1 cellular context compared by ENCODE assay signal in the genomic region with DNA sequence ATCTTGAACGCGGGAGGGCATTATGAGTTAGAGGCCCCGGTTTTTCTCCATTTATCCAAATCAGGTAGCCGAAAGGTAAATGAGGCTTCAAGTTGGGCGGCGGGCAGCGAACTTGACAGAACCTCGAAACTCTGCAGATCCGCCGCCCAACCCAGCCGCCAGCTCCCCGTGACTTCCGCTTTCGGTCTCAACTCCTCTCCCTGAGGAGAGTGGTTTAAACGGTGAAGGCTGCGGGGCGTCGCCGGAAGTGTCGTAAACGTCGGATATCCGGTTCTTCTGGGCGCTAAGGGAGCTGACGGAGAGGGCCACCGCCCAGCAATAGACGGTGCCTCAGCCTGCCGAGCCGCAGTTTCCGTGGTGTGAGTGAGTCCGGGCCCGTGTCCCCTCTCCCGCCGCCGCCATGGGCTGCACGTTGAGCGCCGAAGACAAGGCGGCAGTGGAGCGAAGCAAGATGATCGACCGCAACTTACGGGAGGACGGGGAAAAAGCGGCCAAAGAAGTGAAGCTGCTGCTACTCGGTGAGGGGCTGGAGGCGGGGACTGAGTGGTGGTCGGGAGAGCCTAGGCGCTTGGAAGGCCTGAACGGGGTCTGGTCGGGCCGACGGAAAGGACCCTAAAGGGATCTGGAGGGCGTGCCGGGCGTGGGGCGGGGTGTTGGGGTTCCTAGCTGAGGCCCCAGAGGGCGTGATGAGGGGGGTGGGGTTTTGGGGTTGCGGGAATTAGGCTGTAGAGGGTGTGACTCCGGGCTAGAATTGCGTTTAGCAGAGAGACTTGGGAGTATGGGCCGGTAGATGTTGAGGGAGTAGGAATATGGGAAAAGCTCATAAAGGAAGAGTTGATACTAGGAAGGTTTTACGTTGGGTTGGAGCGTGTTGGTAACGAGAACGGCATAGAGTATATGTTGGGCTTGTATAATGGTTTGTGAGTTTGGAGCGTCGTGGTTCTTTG.
TF ChIP-seq lines count a peak whose summit lies in the region.

A gene (plus strand): TSS at position 295 of the 947 bp plus-strand sequence. CDS start 106 bp downstream, at position 401.

TF ChIP-seq in K562, 482 proteins besides CTCF, POLR2A, EP300 and RAD21 (continued from another document):
- TF ChIP-seq, protein P1, sequence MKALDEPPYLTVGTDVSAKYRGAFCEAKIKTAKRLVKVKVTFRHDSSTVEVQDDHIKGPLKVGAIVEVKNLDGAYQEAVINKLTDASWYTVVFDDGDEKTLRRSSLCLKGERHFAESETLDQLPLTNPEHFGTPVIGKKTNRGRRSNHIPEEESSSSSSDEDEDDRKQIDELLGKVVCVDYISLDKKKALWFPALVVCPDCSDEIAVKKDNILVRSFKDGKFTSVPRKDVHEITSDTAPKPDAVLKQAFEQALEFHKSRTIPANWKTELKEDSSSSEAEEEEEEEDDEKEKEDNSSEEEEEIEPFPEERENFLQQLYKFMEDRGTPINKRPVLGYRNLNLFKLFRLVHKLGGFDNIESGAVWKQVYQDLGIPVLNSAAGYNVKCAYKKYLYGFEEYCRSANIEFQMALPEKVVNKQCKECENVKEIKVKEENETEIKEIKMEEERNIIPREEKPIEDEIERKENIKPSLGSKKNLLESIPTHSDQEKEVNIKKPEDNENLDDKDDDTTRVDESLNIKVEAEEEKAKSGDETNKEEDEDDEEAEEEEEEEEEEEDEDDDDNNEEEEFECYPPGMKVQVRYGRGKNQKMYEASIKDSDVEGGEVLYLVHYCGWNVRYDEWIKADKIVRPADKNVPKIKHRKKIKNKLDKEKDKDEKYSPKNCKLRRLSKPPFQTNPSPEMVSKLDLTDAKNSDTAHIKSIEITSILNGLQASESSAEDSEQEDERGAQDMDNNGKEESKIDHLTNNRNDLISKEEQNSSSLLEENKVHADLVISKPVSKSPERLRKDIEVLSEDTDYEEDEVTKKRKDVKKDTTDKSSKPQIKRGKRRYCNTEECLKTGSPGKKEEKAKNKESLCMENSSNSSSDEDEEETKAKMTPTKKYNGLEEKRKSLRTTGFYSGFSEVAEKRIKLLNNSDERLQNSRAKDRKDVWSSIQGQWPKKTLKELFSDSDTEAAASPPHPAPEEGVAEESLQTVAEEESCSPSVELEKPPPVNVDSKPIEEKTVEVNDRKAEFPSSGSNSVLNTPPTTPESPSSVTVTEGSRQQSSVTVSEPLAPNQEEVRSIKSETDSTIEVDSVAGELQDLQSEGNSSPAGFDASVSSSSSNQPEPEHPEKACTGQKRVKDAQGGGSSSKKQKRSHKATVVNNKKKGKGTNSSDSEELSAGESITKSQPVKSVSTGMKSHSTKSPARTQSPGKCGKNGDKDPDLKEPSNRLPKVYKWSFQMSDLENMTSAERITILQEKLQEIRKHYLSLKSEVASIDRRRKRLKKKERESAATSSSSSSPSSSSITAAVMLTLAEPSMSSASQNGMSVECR (CRISPR knock-in tag; IDR thresholded peaks at IDR 0.05) = peak; percentile 96
- TF ChIP-seq, protein P2, sequence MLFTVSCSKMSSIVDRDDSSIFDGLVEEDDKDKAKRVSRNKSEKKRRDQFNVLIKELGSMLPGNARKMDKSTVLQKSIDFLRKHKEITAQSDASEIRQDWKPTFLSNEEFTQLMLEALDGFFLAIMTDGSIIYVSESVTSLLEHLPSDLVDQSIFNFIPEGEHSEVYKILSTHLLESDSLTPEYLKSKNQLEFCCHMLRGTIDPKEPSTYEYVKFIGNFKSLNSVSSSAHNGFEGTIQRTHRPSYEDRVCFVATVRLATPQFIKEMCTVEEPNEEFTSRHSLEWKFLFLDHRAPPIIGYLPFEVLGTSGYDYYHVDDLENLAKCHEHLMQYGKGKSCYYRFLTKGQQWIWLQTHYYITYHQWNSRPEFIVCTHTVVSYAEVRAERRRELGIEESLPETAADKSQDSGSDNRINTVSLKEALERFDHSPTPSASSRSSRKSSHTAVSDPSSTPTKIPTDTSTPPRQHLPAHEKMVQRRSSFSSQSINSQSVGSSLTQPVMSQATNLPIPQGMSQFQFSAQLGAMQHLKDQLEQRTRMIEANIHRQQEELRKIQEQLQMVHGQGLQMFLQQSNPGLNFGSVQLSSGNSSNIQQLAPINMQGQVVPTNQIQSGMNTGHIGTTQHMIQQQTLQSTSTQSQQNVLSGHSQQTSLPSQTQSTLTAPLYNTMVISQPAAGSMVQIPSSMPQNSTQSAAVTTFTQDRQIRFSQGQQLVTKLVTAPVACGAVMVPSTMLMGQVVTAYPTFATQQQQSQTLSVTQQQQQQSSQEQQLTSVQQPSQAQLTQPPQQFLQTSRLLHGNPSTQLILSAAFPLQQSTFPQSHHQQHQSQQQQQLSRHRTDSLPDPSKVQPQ (CRISPR knock-in tag; IDR thresholded peaks at IDR 0.05; ENCODE audit: borderline replicate concordance) = no peak
- TF ChIP-seq SIN3A (IDR thresholded peaks at IDR 0.05; ENCODE audit: borderline replicate concordance in 2 of 2, control insufficient read depth in 1 of 2, low read depth in 2 of 2, low read length in 2 of 2) (peak; percentile 37 to 93; a peak in 3 of 4 replicates), ASH1L (IDR thresholded peaks at IDR 0.05; ENCODE audit: borderline replicate concordance, low read depth, partially characterized antibody) (peak; percentile 28), SIN3B (IDR thresholded peaks at IDR 0.05; ENCODE audit: low read depth) (peak; percentile 66), TBL1XR1 (IDR thresholded peaks at IDR 0.05; ENCODE audit: low read length in 2 of 2) (peak in 1 of 2 experiments; percentile 67; a peak in 1 of 4 replicates), MYC (IDR thresholded peaks at IDR 0.05; ENCODE audit: low read depth, low read length) (peak; percentile 63), MYC (CRISPR knock-in tag; IDR thresholded peaks at IDR 0.05; ENCODE audit: borderline replicate concordance, low read depth) (peak; percentile 65; the same call in 1 of the 2 replicates), IRF2 (CRISPR knock-in tag; IDR thresholded peaks at IDR 0.05) (peak; percentile 84; the same call in 1 of the 2 replicates), LEF1 (IDR thresholded peaks at IDR 0.05) (peak; percentile 10), ZNF551 (CRISPR knock-in tag; IDR thresholded peaks at IDR 0.05) (no peak), BHLHE40 (IDR thresholded peaks at IDR 0.05; ENCODE audit: low read length) (peak; percentile 60; the same call in 1 of the 2 replicates), NELFE (IDR thresholded peaks at IDR 0.05; ENCODE audit: insufficient read depth, insufficient read length) (peak; percentile 67), TEAD4 (IDR thresholded peaks at IDR 0.05; ENCODE audit: low read length) (peak; percentile 8; the same call in 1 of the 2 replicates), TEAD4 (CRISPR knock-in tag; IDR thresholded peaks at IDR 0.05; ENCODE audit: borderline replicate concordance) (no peak), GTF2A2 (tag; IDR thresholded peaks at IDR 0.05) (0 out of 2 replicates have a peak, but pooled peaks have one; percentile 16)
- TF ChIP-seq, protein P3, sequence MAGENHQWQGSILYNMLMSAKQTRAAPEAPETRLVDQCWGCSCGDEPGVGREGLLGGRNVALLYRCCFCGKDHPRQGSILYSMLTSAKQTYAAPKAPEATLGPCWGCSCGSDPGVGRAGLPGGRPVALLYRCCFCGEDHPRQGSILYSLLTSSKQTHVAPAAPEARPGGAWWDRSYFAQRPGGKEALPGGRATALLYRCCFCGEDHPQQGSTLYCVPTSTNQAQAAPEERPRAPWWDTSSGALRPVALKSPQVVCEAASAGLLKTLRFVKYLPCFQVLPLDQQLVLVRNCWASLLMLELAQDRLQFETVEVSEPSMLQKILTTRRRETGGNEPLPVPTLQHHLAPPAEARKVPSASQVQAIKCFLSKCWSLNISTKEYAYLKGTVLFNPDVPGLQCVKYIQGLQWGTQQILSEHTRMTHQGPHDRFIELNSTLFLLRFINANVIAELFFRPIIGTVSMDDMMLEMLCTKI (IDR thresholded peaks at IDR 0.05; ENCODE audit: partially characterized antibody) = no peak
TF ChIP-seq in K562: peak in this region for 172.
